ENCODE assay signal across 8 cellular contexts in genomic region chr2:40760071-40760666, GRCh38.
DNase-seq lines count a peak whose midpoint lies in the region; ATAC-seq and TF ChIP-seq lines count a peak whose summit lies in the region.

No MANE protein-coding gene starts in this region.

- POLR2A ChIA-PET in CD4-positive, alpha-beta T cell (lab: Charles Lee): no interaction called here

- no peaks in the 10 kb centered on the region for H3K36me3 ChIP-seq in smooth muscle cell (ENCODE audit: low read depth)

- H3K4me1 Mint-ChIP-seq in CD4-positive, alpha-beta T cell (ENCODE audit: low read depth): no peaks in the 10 kb centered on the region

- no peak overlapping the region for H3K27ac ChIP-seq in smooth muscle cell (ENCODE audit: low read depth)
- H3K27ac ChIP-seq in CD4-positive, alpha-beta T cell (ENCODE audit: low read depth, low read length): no peak overlapping the region

- TF ChIP-seq CTCF in smooth muscle cell (IDR thresholded peaks at IDR 0.05; ENCODE audit: borderline replicate concordance, insufficient read depth, poor library complexity, severe bottlenecking): peak; percentile 61
- TF ChIP-seq CTCF in CD4-positive, alpha-beta T cell (IDR thresholded peaks at IDR 0.05): no peak

- H3K4me3 Mint-ChIP-seq in CD4-positive, alpha-beta T cell: no peak overlapping the region

- no peak overlapping the region for H2AFZ ChIP-seq in smooth muscle cell (ENCODE audit: low read depth)

- H3K9ac ChIP-seq in smooth muscle cell (ENCODE audit: low read depth): no peak overlapping the region

- no peaks in the 10 kb centered on the region for H3K36me3 Mint-ChIP-seq in CD4-positive, alpha-beta T cell (ENCODE audit: low read depth)

- no peaks in the 10 kb centered on the region for H3K9me3 ChIP-seq in smooth muscle cell (replicated peaks; ENCODE audit: low read depth)
- H3K9me3 ChIP-seq in CD4-positive, alpha-beta T cell (ENCODE audit: control insufficient read depth, low read length): no peaks in the 10 kb centered on the region

- no peaks in the 10 kb centered on the region for H3K27me3 ChIP-seq in smooth muscle cell (ENCODE audit: low read depth)
- H3K27me3 ChIP-seq in CD4-positive, alpha-beta T cell (ENCODE audit: control insufficient read depth, insufficient read depth, low read length): no peaks in the 10 kb centered on the region

- H3K4me3 ChIP-seq in smooth muscle cell: no peak overlapping the region

- no peak overlapping the region for H3K27ac Mint-ChIP-seq in CD4-positive, alpha-beta T cell

- intact Hi-C loops in CD4-positive, alpha-beta T cell (cut with DNase I, micrococcal nuclease): no loop called here

- H3K27me3 Mint-ChIP-seq in CD4-positive, alpha-beta T cell: no peaks in the 10 kb centered on the region

- 33% methylated on average over 5 of the region's 5 CpGs for WGBS in smooth muscle cell (ENCODE audit: low lambda C conversion rate)

- in situ Hi-C loops in Caki2 (cut with HindIII; ENCODE audit: low pct_unique_long_range_greater_than_20kb, low sequenced_read_pairs): no loop called here

- H3K4me2 ChIP-seq in smooth muscle cell: no peak overlapping the region

- ATAC-seq in GM19372 (IDR thresholded peaks at IDR 0.05; ENCODE audit: low read depth, unreplicated experiment): peak; percentile 59
- ATAC-seq in CD4-positive, alpha-beta T cell (ENCODE audit: poor library complexity): no peak

- no peaks in the 10 kb centered on the region for H4K20me1 ChIP-seq in smooth muscle cell (ENCODE audit: low read depth)

- H3K79me2 ChIP-seq in smooth muscle cell (ENCODE audit: low read depth): no peaks in the 10 kb centered on the region

- H3F3A ChIP-seq in smooth muscle cell (ENCODE audit: low read depth): no peaks in the 10 kb centered on the region

- DNase-seq in Caki2 (ENCODE audit: low read depth) (peak; percentile 48), M059J (ENCODE audit: low read depth) (peak; percentile 54), SW480 (ENCODE audit: low spot score) (peak; percentile 53), glomerular endothelial cell (ENCODE audit: extremely low read depth, low read depth, low spot score) (peak; percentile 5), smooth muscle cell (lab: John Stamatoyannopoulos, UW; ENCODE audit: unreplicated experiment) (no peak), 8988T (no peak)
- no peak for DNase-seq in CD4-positive, alpha-beta T cell

- CTCF ChIA-PET in CD4-positive, alpha-beta T cell (lab: Charles Lee): no interaction called here

- H3K9me3 Mint-ChIP-seq in CD4-positive, alpha-beta T cell: peaks cover 2% of the 10 kb centered on the region

- no peaks in the 10 kb centered on the region for H3K4me1 ChIP-seq in smooth muscle cell (ENCODE audit: low read depth)

Comparison
In these comparisons a context has a peak if more than half of its experiments do, and no peak if none do; other contexts are left out.
1. DNase-seq: peak in Caki2 (single experiment), M059J (single experiment), SW480 (single experiment) and glomerular endothelial cell (single experiment); none in smooth muscle cell (single experiment), CD4-positive, alpha-beta T cell (0 of 10) and 8988T (single experiment).